8 cellular contexts compared by ENCODE assay signal in the genomic region with DNA sequence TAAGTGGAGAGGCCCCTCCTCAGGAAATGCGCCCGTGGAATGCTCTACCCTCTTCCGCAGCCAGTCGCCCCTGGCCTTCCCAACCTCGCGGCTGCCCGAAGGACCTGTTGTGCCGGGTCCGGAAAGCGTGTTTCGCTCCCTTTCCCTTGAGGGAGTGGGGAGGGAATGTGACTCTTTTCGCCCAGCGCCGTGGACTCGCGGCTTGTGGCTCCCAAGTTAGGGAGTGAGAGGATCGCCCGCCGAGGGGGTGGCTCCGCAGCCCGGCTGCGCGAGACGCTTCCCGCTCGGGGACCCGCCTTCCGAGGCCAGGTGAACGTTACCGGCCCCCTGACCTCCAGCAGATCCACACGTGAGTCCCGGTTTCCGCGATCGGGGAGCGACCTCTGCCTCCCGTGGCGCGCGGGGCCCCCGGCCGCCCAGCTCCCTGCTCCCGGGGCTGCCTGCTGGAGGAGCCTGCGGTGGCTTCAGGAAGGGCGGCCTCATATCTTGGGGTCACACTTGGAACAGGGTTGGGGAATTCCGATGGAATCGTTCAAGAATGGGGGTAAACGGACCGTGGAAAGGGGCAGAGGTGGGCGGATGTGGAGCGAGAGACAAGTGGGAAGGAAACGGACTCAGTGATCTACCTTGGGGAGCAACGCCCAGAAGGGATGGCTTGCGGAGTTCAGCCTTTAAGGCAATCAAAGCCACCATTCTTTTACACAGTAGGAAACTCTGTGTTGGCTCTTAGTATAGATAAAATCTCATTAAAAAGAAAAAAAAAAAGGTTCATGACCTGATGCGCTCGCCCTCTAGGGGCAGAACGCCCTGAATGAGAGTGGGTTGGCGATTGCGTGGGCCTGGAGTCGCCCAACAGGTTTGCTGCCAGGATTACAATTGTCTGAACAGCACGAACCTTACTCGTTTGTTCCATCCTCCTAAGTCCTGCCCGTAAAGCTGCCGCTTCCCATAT. TPM values are rescaled to one million over a fixed set of nuclear protein-coding genes. Genes with fewer than 3 reads are reported as not detected.
DNase-seq lines count a peak whose midpoint lies in the region; ATAC-seq and TF ChIP-seq lines count a peak whose summit lies in the region.

No MANE protein-coding gene starts in this region.

- in situ Hi-C loops in SK-MEL-5 (cut with HindIII; ENCODE audit: low pct_unique_long_range_greater_than_20kb, low sequenced_read_pairs), result no loop called here

- 13 to 30% methylated on average over 23 to 62 of the region's 64 CpGs for WGBS in lower leg skin, 2 donors

- TF ChIP-seq POLR2A in lower leg skin (IDR thresholded peaks at IDR 0.05), result no peak

- H3K9me3 ChIP-seq in stomach smooth muscle (ENCODE audit: control insufficient read depth in 2 of 2, low read length in 2 of 2), result no peaks in the 10 kb centered on the region

- peak overlapping the region; percentile 88 for H3K4me3 ChIP-seq in coronary artery
- peak overlapping the region; percentile 41 for H3K4me3 ChIP-seq in lower leg skin (ENCODE audit: low read depth, poor library complexity, severe bottlenecking)
- H3K4me3 ChIP-seq in stomach smooth muscle (ENCODE audit: low read length in 2 of 2), result peak overlapping the region; percentile 68 to 81

- peaks cover 15% of the 10 kb centered on the region for H3K4me1 ChIP-seq in stomach smooth muscle (ENCODE audit: control insufficient read depth, insufficient read depth, low read length)

- ATAC-seq in GM21723 (IDR thresholded peaks at IDR 0.05; ENCODE audit: unreplicated experiment) (peak; percentile 14), GM21381 (IDR thresholded peaks at IDR 0.05; ENCODE audit: unreplicated experiment) (no peak)

- peaks cover 0 to 3% of the 10 kb centered on the region in 2 donors for H3K27me3 ChIP-seq in stomach smooth muscle (ENCODE audit: control insufficient read depth in 1 of 2, insufficient read depth in 2 of 2, low read length in 2 of 2)

- H3K9ac ChIP-seq in stomach smooth muscle (ENCODE audit: low read length in 2 of 2), result peak overlapping the region; percentile 36 to 75

- H3K27ac ChIP-seq in coronary artery (peak overlapping the region; percentile 77 to 85), stomach smooth muscle (ENCODE audit: low read length) (peak overlapping the region; percentile 24)

- H3K36me3 ChIP-seq in stomach smooth muscle (ENCODE audit: control insufficient read depth in 2 of 2, insufficient read depth in 2 of 2, low read length in 2 of 2), result no peaks in the 10 kb centered on the region

- DNase-seq in AG20443 (ENCODE audit: low spot score) (peak; percentile 46), SK-MEL-5 (ENCODE audit: low read depth, low spot score) (peak; percentile 35), coronary artery (ENCODE audit: low spot score) (peak; percentile 77), lower leg skin (ENCODE audit: low spot score in 2 of 2) (no peak), epidermal melanocyte (ENCODE audit: insufficient read length, low spot score) (no peak)

- no peak for TF ChIP-seq CTCF in coronary artery (IDR thresholded peaks at IDR 0.05)
- TF ChIP-seq CTCF in lower leg skin (IDR thresholded peaks at IDR 0.05), result no peak

- intact Hi-C loops in lower leg skin (cut with DNase I; ENCODE audit: low total_unique reads), result no loop called here

RNA-seq across cellular contexts. Expression of a gene that starts 0.9 kb away (rescaled TPM):
- total RNA-seq in SK-MEL-5 (2014; rRNA removed; shearing (Covaris generic)), result 53.6 and 54.5 TPM in 2 replicates
- 47.6 and 55.9 TPM in 2 replicates for polyA plus RNA-seq in SK-MEL-5 (2015; cell fraction: cytosol; rRNA removed)
- polyA plus RNA-seq in SK-MEL-5 (2015; cell fraction: nucleus; rRNA removed), result 56.5 and 81.2 TPM in 2 replicates
- total RNA-seq in lower leg skin, result 100 to 1,000 TPM; 123 to 234 (median 175) TPM

Comparison
In these comparisons a context has a peak if more than half of its experiments do, and no peak if none do; other contexts are left out.
1. DNase-seq: peak in AG20443 (single experiment), SK-MEL-5 (single experiment) and coronary artery (single experiment); none in lower leg skin (0 of 2) and epidermal melanocyte (single experiment).
2. Peak in every context shown above with its lines, with median percentiles within 50 percentile points of each other: H3K4me3 ChIP-seq.